Comparison of ENCODE assay signal across 1 cellular context in the genomic region with DNA sequence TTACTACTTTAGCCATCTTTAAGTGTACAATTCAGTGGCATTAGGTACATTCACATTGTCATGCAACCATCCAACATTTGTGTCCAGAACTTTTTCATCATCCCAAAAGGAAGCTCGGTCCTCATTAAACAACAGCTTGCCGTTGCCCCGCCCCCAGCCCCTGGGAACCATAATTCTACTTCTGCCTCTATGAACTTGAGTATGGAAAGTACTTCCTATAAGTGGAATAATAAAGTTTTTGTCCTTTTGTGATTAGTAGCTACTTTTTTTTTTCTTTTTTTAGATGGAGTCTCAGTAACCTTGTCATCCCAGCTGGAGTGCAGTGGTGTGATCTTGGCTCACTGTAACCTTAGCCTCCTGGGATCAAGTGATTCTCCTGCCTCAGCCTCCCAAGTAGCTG.
TF ChIP-seq lines count a peak whose summit lies in the region.

No MANE protein-coding gene starts in this region.

TF ChIP-seq in K562, 482 proteins besides CTCF, POLR2A, EP300 and RAD21:
- TF ChIP-seq, protein P1, sequence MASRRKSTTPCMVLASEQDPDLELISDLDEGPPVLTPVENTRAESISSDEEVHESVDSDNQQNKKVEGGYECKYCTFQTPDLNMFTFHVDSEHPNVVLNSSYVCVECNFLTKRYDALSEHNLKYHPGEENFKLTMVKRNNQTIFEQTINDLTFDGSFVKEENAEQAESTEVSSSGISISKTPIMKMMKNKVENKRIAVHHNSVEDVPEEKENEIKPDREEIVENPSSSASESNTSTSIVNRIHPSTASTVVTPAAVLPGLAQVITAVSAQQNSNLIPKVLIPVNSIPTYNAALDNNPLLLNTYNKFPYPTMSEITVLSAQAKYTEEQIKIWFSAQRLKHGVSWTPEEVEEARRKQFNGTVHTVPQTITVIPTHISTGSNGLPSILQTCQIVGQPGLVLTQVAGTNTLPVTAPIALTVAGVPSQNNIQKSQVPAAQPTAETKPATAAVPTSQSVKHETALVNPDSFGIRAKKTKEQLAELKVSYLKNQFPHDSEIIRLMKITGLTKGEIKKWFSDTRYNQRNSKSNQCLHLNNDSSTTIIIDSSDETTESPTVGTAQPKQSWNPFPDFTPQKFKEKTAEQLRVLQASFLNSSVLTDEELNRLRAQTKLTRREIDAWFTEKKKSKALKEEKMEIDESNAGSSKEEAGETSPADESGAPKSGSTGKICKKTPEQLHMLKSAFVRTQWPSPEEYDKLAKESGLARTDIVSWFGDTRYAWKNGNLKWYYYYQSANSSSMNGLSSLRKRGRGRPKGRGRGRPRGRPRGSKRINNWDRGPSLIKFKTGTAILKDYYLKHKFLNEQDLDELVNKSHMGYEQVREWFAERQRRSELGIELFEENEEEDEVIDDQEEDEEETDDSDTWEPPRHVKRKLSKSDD (conservative IDR thresholded peaks at IDR 0.05; ENCODE audit: low read length): no peak
- no peak for TF ChIP-seq ZNF644 (tag; IDR thresholded peaks at IDR 0.05; ENCODE audit: low read depth)
- TF ChIP-seq, protein P2, sequence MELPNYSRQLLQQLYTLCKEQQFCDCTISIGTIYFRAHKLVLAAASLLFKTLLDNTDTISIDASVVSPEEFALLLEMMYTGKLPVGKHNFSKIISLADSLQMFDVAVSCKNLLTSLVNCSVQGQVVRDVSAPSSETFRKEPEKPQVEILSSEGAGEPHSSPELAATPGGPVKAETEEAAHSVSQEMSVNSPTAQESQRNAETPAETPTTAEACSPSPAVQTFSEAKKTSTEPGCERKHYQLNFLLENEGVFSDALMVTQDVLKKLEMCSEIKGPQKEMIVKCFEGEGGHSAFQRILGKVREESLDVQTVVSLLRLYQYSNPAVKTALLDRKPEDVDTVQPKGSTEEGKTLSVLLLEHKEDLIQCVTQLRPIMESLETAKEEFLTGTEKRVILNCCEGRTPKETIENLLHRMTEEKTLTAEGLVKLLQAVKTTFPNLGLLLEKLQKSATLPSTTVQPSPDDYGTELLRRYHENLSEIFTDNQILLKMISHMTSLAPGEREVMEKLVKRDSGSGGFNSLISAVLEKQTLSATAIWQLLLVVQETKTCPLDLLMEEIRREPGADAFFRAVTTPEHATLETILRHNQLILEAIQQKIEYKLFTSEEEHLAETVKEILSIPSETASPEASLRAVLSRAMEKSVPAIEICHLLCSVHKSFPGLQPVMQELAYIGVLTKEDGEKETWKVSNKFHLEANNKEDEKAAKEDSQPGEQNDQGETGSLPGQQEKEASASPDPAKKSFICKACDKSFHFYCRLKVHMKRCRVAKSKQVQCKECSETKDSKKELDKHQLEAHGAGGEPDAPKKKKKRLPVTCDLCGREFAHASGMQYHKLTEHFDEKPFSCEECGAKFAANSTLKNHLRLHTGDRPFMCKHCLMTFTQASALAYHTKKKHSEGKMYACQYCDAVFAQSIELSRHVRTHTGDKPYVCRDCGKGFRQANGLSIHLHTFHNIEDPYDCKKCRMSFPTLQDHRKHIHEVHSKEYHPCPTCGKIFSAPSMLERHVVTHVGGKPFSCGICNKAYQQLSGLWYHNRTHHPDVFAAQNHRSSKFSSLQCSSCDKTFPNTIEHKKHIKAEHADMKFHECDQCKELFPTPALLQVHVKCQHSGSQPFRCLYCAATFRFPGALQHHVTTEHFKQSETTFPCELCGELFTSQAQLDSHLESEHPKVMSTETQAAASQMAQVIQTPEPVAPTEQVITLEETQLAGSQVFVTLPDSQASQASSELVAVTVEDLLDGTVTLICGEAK (IDR thresholded peaks at IDR 0.05): peak; percentile 84
- TF ChIP-seq, protein P2 (CRISPR knock-in tag; IDR thresholded peaks at IDR 0.05): peak; percentile 88
- no peak for TF ChIP-seq JUN (IDR thresholded peaks at IDR 0.05; ENCODE audit: borderline replicate concordance, low read depth, low read length)
- no peak for TF ChIP-seq JUN (CRISPR knock-in tag; IDR thresholded peaks at IDR 0.05; ENCODE audit: borderline replicate concordance)
- no peak for TF ChIP-seq TCF3 (CRISPR knock-in tag; IDR thresholded peaks at IDR 0.05)
TF ChIP-seq in K562: peak in this region for 1.
